ENCODE assay signal across 18 cellular contexts in the genomic region with DNA sequence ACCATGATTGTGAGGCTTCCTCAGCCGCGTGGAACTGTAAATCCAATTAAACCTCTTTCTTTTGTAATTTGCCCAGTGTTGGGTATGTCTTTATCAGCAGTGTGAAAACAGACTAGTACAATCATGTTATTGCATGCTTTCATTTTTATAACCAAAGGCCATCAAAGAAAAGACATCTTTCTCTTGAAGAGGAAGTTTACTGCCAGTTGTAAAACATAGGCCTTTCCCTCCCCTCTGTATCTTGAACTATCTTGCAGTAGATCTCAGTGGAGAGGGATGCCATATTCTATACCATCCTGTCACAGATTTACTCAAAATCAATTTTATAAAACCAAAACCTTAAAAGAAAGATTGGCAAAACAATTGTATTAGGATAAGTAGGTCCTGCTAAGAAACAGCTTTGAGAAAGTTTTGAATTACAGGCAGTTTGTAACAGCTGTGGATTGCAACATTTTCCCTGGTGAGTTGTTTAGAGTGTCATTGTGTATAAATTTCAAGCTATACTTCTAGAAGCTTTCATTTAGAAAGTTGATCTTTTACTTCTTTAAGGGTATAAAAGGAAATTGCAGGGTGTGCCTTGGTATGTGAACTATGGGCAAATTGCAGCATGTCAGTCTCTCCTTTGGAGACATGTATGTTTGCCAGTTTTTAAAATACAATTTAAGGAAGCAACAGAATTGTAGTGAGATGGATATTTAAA.
DNase-seq lines count a peak whose midpoint lies in the region; ATAC-seq and TF ChIP-seq lines count a peak whose summit lies in the region.
"Had no signal": no experiment of that assay in that cellular context is flagged by ENCODE, and none has a peak within 500 bp of the region (broad histone marks: within the 10 kb centered on the region; RNA-seq: fewer than 3 reads in every experiment).

No MANE protein-coding gene starts in this region.

- H3K9ac ChIP-seq in mammary epithelial cell (ENCODE audit: insufficient read depth, low read length) = no peak overlapping the region

- no peaks in the 10 kb centered on the region for H4K20me1 ChIP-seq in mammary epithelial cell (ENCODE audit: insufficient read depth, low read length)

- no peaks in the 10 kb centered on the region for H3K36me3 Mint-ChIP-seq in HFFc6 (ENCODE audit: low read depth)
- H3K36me3 Mint-ChIP-seq: activated CD4-positive, alpha-beta memory T cell treated with anti-CD3 and anti-CD28 coated beads for 36 hours had no signal

- DNase-seq in AG04449 (ENCODE audit: low read depth, low spot score) (peak; percentile 19), HFFc6 (peak; percentile 34), mammary epithelial cell (peak; percentile 46), foreskin keratinocyte (peak; percentile 49 to 64), KBM-7 (no peak), GM20000 (ENCODE audit: low spot score) (no peak), left lung (no peak)
- DNase-seq in activated CD4-positive, CD25-positive, alpha-beta regulatory T cell treated with anti-CD3 and anti-CD28 coated beads, Interleukin-2, amount 50 U/mL, for 72 hours = no peak
- DNase-seq: activated CD4-positive, alpha-beta memory T cell treated with anti-CD3 and anti-CD28 coated beads for 36 hours; activated naive CD8-positive, alpha-beta T cell treated with anti-CD3 and anti-CD28 coated beads, Interleukin-2, amount 50 U/mL, for 24 hours; activated T-cell treated with anti-CD3 and anti-CD28 coated beads, Interleukin-2, amount 50 U/mL, for 72 hours; hippocampal formation; NCI-H187 treated with DMSO at 0.1 percent for 48 hours; NCI-H748 treated with DMSO at 0.1 percent for 48 hours; ovary; stimulated activated naive CD4-positive, alpha-beta T cell treated with Interleukin-2 at 50 U/mL for 16 hours; uterus had no signal

- peak overlapping the region; percentile 23; the same call in 1 of the 2 replicates for H3K4me3 Mint-ChIP-seq in HFFc6
- H3K4me3 Mint-ChIP-seq: activated CD4-positive, alpha-beta memory T cell treated with anti-CD3 and anti-CD28 coated beads for 36 hours; activated naive CD8-positive, alpha-beta T cell treated with anti-CD3 and anti-CD28 coated beads, Interleukin-2, amount 50 U/mL, for 24 hours; activated T-cell treated with anti-CD3 and anti-CD28 coated beads, Interleukin-2, amount 50 U/mL, for 72 hours had no signal

- CTCF ChIA-PET in AG04449 (lab: Yijun Ruan, JAX) (no interaction called here), mammary epithelial cell (lab: Charles Lee; ENCODE audit: low non-redundant PET) (no interaction called here)

- H3K27ac Mint-ChIP-seq in HFFc6 = peak overlapping the region; percentile 53; the same call in 1 of the 2 replicates
- H3K27ac Mint-ChIP-seq: activated CD4-positive, alpha-beta memory T cell treated with anti-CD3 and anti-CD28 coated beads for 36 hours; activated naive CD8-positive, alpha-beta T cell treated with anti-CD3 and anti-CD28 coated beads, Interleukin-2, amount 50 U/mL, for 24 hours; activated T-cell treated with anti-CD3 and anti-CD28 coated beads, Interleukin-2, amount 50 U/mL, for 72 hours had no signal

- no peaks in the 10 kb centered on the region for H3K79me2 ChIP-seq in mammary epithelial cell (ENCODE audit: insufficient read depth, low read length)

- WGBS in mammary epithelial cell (ENCODE audit: low coverage, missing lambda C conversion rate) = 90% methylated on average over 2 of the region's 2 CpGs

- H3K27me3 ChIP-seq in mammary epithelial cell (ENCODE audit: insufficient read depth, low read length) = no peaks in the 10 kb centered on the region
- no peaks in the 10 kb centered on the region for H3K27me3 ChIP-seq in foreskin keratinocyte
- H3K27me3 ChIP-seq in left lung = no peaks in the 10 kb centered on the region
- H3K27me3 ChIP-seq: ovary, uterus had no signal

- TF ChIP-seq CTCF in AG04449 (IDR thresholded peaks at IDR 0.05; ENCODE audit: insufficient read depth, low read length, missing control alignments) (no peak), HFFc6 (IDR thresholded peaks at IDR 0.05) (no peak), mammary epithelial cell (conservative IDR thresholded peaks at IDR 0.05 in 1 of 2, IDR thresholded peaks at IDR 0.05 in 1 of 2; ENCODE audit: extremely low read depth in 1 of 2, insufficient read depth in 1 of 2, low read depth in 1 of 2, low read length in 2 of 2) (no peak), foreskin keratinocyte (conservative IDR thresholded peaks at IDR 0.05) (no peak), GM20000 (IDR thresholded peaks at IDR 0.05; ENCODE audit: extremely low read depth, missing control alignments) (no peak), left lung (IDR thresholded peaks at IDR 0.05) (no peak)

- peak overlapping the region; percentile 27 for H3K4me2 ChIP-seq in mammary epithelial cell (ENCODE audit: insufficient read depth, low read depth, low read length)

- H3K27ac ChIP-seq in mammary epithelial cell (ENCODE audit: insufficient read depth, low read depth, low read length) (peak overlapping the region; percentile 35), foreskin keratinocyte (no peak overlapping the region), left lung (no peak overlapping the region)
- H3K27ac ChIP-seq: ovary had no signal

- peaks cover 45% of the 10 kb centered on the region for H3K4me1 Mint-ChIP-seq in HFFc6 (ENCODE audit: low read depth)
- H3K4me1 Mint-ChIP-seq: activated naive CD8-positive, alpha-beta T cell treated with anti-CD3 and anti-CD28 coated beads, Interleukin-2, amount 50 U/mL, for 24 hours had no signal

- H3K4me3 ChIP-seq in AG04449 (ENCODE audit: low read depth, low read length) (no peak overlapping the region), mammary epithelial cell (replicated peaks in 1 of 3; ENCODE audit: insufficient read depth in 1 of 3, low read depth in 2 of 3, low read length in 3 of 3) (no peak overlapping the region), left lung (no peak overlapping the region)
- H3K4me3 ChIP-seq: K562, ovary, uterus had no signal

- no peaks in the 10 kb centered on the region for H3K9me3 Mint-ChIP-seq in HFFc6
- H3K9me3 Mint-ChIP-seq: activated CD4-positive, alpha-beta memory T cell treated with anti-CD3 and anti-CD28 coated beads for 36 hours had no signal

- POLR2A ChIA-PET in AG04449 (lab: Yijun Ruan, JAX) = no interaction called here

- H3K4me1 ChIP-seq in mammary epithelial cell (ENCODE audit: insufficient read depth, low read length) (peaks cover 43% of the 10 kb centered on the region), foreskin keratinocyte (peaks cover 38% of the 10 kb centered on the region), left lung (no peaks in the 10 kb centered on the region)
- H3K4me1 ChIP-seq: uterus had no signal

- no peak for ATAC-seq in foreskin keratinocyte
- ATAC-seq in left lung = no peak
- ATAC-seq: activated naive CD8-positive, alpha-beta T cell treated with anti-CD3 and anti-CD28 coated beads, Interleukin-2, amount 50 U/mL, for 24 hours; activated T-cell treated with anti-CD3 and anti-CD28 coated beads, Interleukin-2, amount 50 U/mL, for 72 hours; K562 had no signal

- dilution Hi-C loops in mammary epithelial cell (cut with HindIII; ENCODE audit: low sequenced_read_pairs) = no loop called here

- H3K36me3 ChIP-seq in mammary epithelial cell (ENCODE audit: insufficient read depth, low read length) (no peaks in the 10 kb centered on the region), left lung (no peaks in the 10 kb centered on the region)
- H3K36me3 ChIP-seq: ovary, uterus had no signal

- no peaks in the 10 kb centered on the region for H3K9me3 ChIP-seq in mammary epithelial cell (replicated peaks; ENCODE audit: insufficient read depth, low read length)
- peaks cover 0 to 2% of the 10 kb centered on the region in 2 donors for H3K9me3 ChIP-seq in left lung
- H3K9me3 ChIP-seq: ovary, uterus had no signal

- intact Hi-C loops in mammary epithelial cell (cut with micrococcal nuclease) = loop anchor here (5.0 kb wide), 3 partner anchors 37 to 243 kb away; no protein-coding TSS in a partner anchor
- intact Hi-C loops in left lung (cut with DNase I) = no loop called here

- H2AFZ ChIP-seq in mammary epithelial cell (ENCODE audit: low read depth, low read length) = peak overlapping the region; percentile 60

- BruUV-seq in mammary epithelial cell (replicated peaks; lab: Mats Ljungman, UMichigan) = no TSS peak

- in situ Hi-C loops in mammary epithelial cell (cut with MboI; ENCODE audit: low sequenced_read_pairs in 2 of 2) = no loop called here
- in situ Hi-C loops in KBM-7 (cut with MboI; ENCODE audit: low pct_unique_long_range_greater_than_20kb, low sequenced_read_pairs) = no loop called here

- H3K27me3 Mint-ChIP-seq in HFFc6 (ENCODE audit: insufficient read depth) = no peaks in the 10 kb centered on the region; the same call in 1 of the 2 replicates
- H3K27me3 Mint-ChIP-seq: activated CD4-positive, alpha-beta memory T cell treated with anti-CD3 and anti-CD28 coated beads for 36 hours; activated naive CD8-positive, alpha-beta T cell treated with anti-CD3 and anti-CD28 coated beads, Interleukin-2, amount 50 U/mL, for 24 hours had no signal

Comparison
In these comparisons a context has a peak if more than half of its experiments do, and no peak if none do; other contexts are left out.
1. DNase-seq: peak in AG04449 (single experiment), HFFc6 (single experiment), mammary epithelial cell (single experiment) and foreskin keratinocyte (2 of 2); none in KBM-7 (single experiment), GM20000 (single experiment), activated CD4-positive, CD25-positive, alpha-beta regulatory T cell treated with anti-CD3 and anti-CD28 coated beads, Interleukin-2, amount 50 U/mL, for 72 hours (single experiment) and left lung (0 of 2).